Comparison of ENCODE assay signal across 15 cellular contexts in the genomic region with DNA sequence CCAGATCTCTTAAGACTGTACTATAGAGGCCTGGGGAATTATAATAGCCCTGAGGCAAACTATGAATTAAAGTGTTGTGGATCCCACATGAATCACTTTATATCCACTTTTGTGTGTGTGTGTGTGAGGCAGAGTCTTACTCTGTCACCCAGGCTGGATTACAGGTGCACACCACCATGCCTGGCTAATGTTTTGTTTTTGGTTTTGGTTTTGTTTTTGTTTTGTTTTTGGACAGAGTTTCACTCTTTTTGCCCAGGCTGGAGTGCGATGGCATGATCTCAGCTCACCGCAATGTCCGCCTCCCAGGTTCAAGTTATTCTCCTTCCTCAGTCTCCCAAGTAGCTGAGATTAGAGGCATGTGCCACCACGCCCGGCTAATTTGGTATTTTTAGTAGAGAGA. TPM values are rescaled to one million over a fixed set of nuclear protein-coding genes. Genes with fewer than 3 reads are reported as not detected.
DNase-seq lines count a peak whose midpoint lies in the region; ATAC-seq, FAIRE-seq and TF ChIP-seq lines count a peak whose summit lies in the region.
"Had no signal": no experiment of that assay in that cellular context is flagged by ENCODE, and none has a peak within 500 bp of the region (broad histone marks: within the 10 kb centered on the region; RNA-seq: fewer than 3 reads in every experiment).

No MANE protein-coding gene starts in this region.

- TF ChIP-seq RAD21 in GM12878 (IDR thresholded peaks at IDR 0.05; ENCODE audit: insufficient read depth, low read depth, low read length): no peak

- peaks cover 53% of the 10 kb centered on the region for H3K36me3 Mint-ChIP-seq in activated naive CD4-positive, alpha-beta T cell treated with anti-CD3 and anti-CD28 coated beads, Interleukin-2, amount 10 ng/mL, durations not matched to agents 7 days and 5 days
- peaks cover 37 to 42% of the 10 kb centered on the region in 2 donors for H3K36me3 Mint-ChIP-seq in activated naive CD4-positive, alpha-beta T cell treated with anti-CD3 and anti-CD28 coated beads, Interleukin-2, amount 50 U/mL, for 72 hours
- H3K36me3 Mint-ChIP-seq in stimulated activated effector memory CD8-positive, alpha-beta T cell treated with anti-CD3 and anti-CD28 coated beads, Interleukin-12 subunit alpha, Interleukin-12 subunit beta, amount 100 ng/mL, for 72 hours: peaks cover 78% of the 10 kb centered on the region

- H3K4me1 ChIP-seq in OCI-LY7 (ENCODE audit: insufficient read depth, low read length, poor library complexity, severe bottlenecking): peaks cover 22% of the 10 kb centered on the region
- peaks cover 11% of the 10 kb centered on the region for H3K4me1 ChIP-seq in GM12878 (ENCODE audit: control insufficient read depth, insufficient read depth, low read length)

- in situ Hi-C loops in GM12878 (cut with MboI): no loop called here
- in situ Hi-C loops in KBM-7 (cut with MboI; ENCODE audit: low pct_unique_long_range_greater_than_20kb, low sequenced_read_pairs): no loop called here

- H3K4me1 Mint-ChIP-seq in activated naive CD4-positive, alpha-beta T cell treated with anti-CD3 and anti-CD28 coated beads, Interleukin-2, amount 10 ng/mL, durations not matched to agents 7 days and 5 days: peaks cover 70% of the 10 kb centered on the region
- H3K4me1 Mint-ChIP-seq in stimulated activated effector memory CD8-positive, alpha-beta T cell treated with anti-CD3 and anti-CD28 coated beads, Interleukin-12 subunit alpha, Interleukin-12 subunit beta, amount 100 ng/mL, for 72 hours: peaks cover 82% of the 10 kb centered on the region

- TF ChIP-seq CTCF in OCI-LY7 (conservative IDR thresholded peaks at IDR 0.05; ENCODE audit: low read length) (no peak), GM12878 (IDR thresholded peaks at IDR 0.05 in 2 of 3, conservative IDR thresholded peaks at IDR 0.05 in 1 of 3; ENCODE audit: control insufficient read depth in 2 of 3, extremely low read depth in 1 of 3, insufficient read depth in 1 of 3, low read depth in 3 of 3, low read length in 3 of 3) (no peak)

- RAD21 ChIA-PET in GM12878 (lab: Charles Lee; ENCODE audit: unreplicated experiment): no interaction called here

- H3K27me3 ChIP-seq in GM12878 (replicated peaks in 1 of 2; ENCODE audit: control insufficient read depth in 2 of 2, insufficient read depth in 2 of 2, low read length in 1 of 2): no peaks in the 10 kb centered on the region
- H3K27me3 ChIP-seq: right lobe of liver had no signal

- no peak for FAIRE-seq in GM12878 (lab: Jason Lieb, UNC)
- FAIRE-seq: endometrium, GM12891, keratinocyte had no signal

- H3K27ac ChIP-seq in OCI-LY7 (ENCODE audit: low read depth, low read length, poor library complexity, severe bottlenecking) (no peak overlapping the region), GM12878 (ENCODE audit: control insufficient read depth, insufficient read depth) (no peak overlapping the region)
- H3K27ac ChIP-seq: right lobe of liver had no signal

- peak overlapping the region; percentile 100 for H3K4me3 Mint-ChIP-seq in activated naive CD4-positive, alpha-beta T cell treated with anti-CD3 and anti-CD28 coated beads, Interleukin-2, amount 10 ng/mL, durations not matched to agents 7 days and 5 days
- H3K4me3 Mint-ChIP-seq in stimulated activated effector memory CD8-positive, alpha-beta T cell treated with anti-CD3 and anti-CD28 coated beads, Interleukin-12 subunit alpha, Interleukin-12 subunit beta, amount 100 ng/mL, for 72 hours: peak overlapping the region; percentile 100

- POLR2A ChIA-PET in OCI-LY7 (lab: Charles Lee) (interaction anchor here (0.6 kb wide), 1 partner anchor 65 kb away, joined by 6 read pairs; no protein-coding TSS in a partner anchor), GM12878 (lab: Charles Lee) (interaction anchor here (0.6 kb wide), 1 partner anchor 65 kb away, joined by 3 read pairs; no protein-coding TSS in a partner anchor)

- H2AFZ ChIP-seq in OCI-LY7 (ENCODE audit: low read length) (no peak overlapping the region), GM12878 (ENCODE audit: control insufficient read depth, low read depth, low read length) (no peak overlapping the region)

- no peaks in the 10 kb centered on the region for H3K36me3 ChIP-seq in OCI-LY7 (ENCODE audit: insufficient read depth, low read length)
- H3K36me3 ChIP-seq in GM12878 (ENCODE audit: control insufficient read depth in 2 of 2, insufficient read depth in 2 of 2, low read length in 1 of 2): peaks cover 0 to 5% of the 10 kb centered on the region in 2 experiments; a peak in 3 of 4 replicates
- H3K36me3 ChIP-seq: right lobe of liver had no signal

- H3K9me3 ChIP-seq in OCI-LY7 (ENCODE audit: low read length): no peaks in the 10 kb centered on the region
- no peaks in the 10 kb centered on the region for H3K9me3 ChIP-seq in GM12878 (replicated peaks; ENCODE audit: control insufficient read depth, insufficient read depth, low read length)
- H3K9me3 ChIP-seq: mucosa of descending colon, right lobe of liver had no signal

- CTCF ChIA-PET in activated naive CD4-positive, alpha-beta T cell treated with anti-CD3 and anti-CD28 coated beads, Interleukin-2, amount 10 ng/mL, durations not matched to agents 7 days and 5 days (lab: Charles Lee): no interaction called here
- CTCF ChIA-PET in OCI-LY7 (lab: Charles Lee; ENCODE audit: unreplicated experiment): no interaction called here
- CTCF ChIA-PET in GM12878 (lab: Yijun Ruan, JAX): interaction anchor here (1.6 kb wide), 1 partner anchor 23 kb away, joined by 3 read pairs; no protein-coding TSS in a partner anchor

- no peaks in the 10 kb centered on the region for H3K9me2 ChIP-seq in OCI-LY7 (ENCODE audit: insufficient read depth, low read length)

- 61% methylated on average over 5 of the region's 5 CpGs for WGBS in GM12878 (ENCODE audit: insufficient coverage, insufficient replicate concordance, low lambda C conversion rate, missing lambda C conversion rate)

- no peaks in the 10 kb centered on the region for H4K20me1 ChIP-seq in OCI-LY7 (ENCODE audit: insufficient read depth, low read length)
- H4K20me1 ChIP-seq in GM12878 (ENCODE audit: control insufficient read depth, insufficient read depth): peaks cover 6% of the 10 kb centered on the region

- H3K9ac ChIP-seq in GM12878 (ENCODE audit: control insufficient read depth, insufficient read depth, low read length): no peak overlapping the region

- no peak for TF ChIP-seq EP300 in GM12878 (IDR thresholded peaks at IDR 0.05; ENCODE audit: borderline replicate concordance in 1 of 2, control insufficient read depth in 1 of 2, low read depth in 2 of 2, low read length in 2 of 2)

- peak; percentile 32 for DNase-seq in activated naive CD4-positive, alpha-beta T cell treated with anti-CD3 and anti-CD28 coated beads, Interleukin-2, amount 10 ng/mL, durations not matched to agents 7 days and 5 days
- no peak for DNase-seq in activated naive CD4-positive, alpha-beta T cell treated with anti-CD3 and anti-CD28 coated beads, Interleukin-2, amount 50 U/mL, for 72 hours (ENCODE audit: low spot score in 2 of 2)
- DNase-seq in OCI-LY7 (ENCODE audit: low spot score): no peak
- DNase-seq in GM12878 (ENCODE audit: low read depth, low spot score): no peak
- DNase-seq in stimulated activated effector memory CD8-positive, alpha-beta T cell treated with anti-CD3 and anti-CD28 coated beads, Interleukin-12 subunit alpha, Interleukin-12 subunit beta, amount 100 ng/mL, for 72 hours (ENCODE audit: low spot score in 2 of 2): no peak
- DNase-seq in KBM-7: no peak
- DNase-seq in stimulated activated naive CD4-positive, alpha-beta T cell (lab: John Stamatoyannopoulos, UW): no peak
- DNase-seq in LoVo (ENCODE audit: low spot score): no peak
- DNase-seq: mucosa of descending colon, NCI-H226, right lobe of liver, substantia nigra had no signal

- H3K4me3 ChIP-seq in OCI-LY7 (ENCODE audit: low read depth, low read length, poor library complexity, severe bottlenecking) (no peak overlapping the region), GM12878 (no peak overlapping the region)
- H3K4me3 ChIP-seq: mucosa of descending colon, right lobe of liver had no signal

- H3K79me2 ChIP-seq in OCI-LY7 (ENCODE audit: insufficient read depth, low read depth, low read length) (peaks cover 4% of the 10 kb centered on the region; the same call in 1 of the 2 replicates), GM12878 (ENCODE audit: control insufficient read depth, insufficient read depth, low read length) (peaks cover 44% of the 10 kb centered on the region)

- no peaks in the 10 kb centered on the region for H3K27me3 Mint-ChIP-seq in activated naive CD4-positive, alpha-beta T cell treated with anti-CD3 and anti-CD28 coated beads, Interleukin-2, amount 10 ng/mL, durations not matched to agents 7 days and 5 days

- SMC1A ChIA-PET in GM12878 (lab: Charles Lee; ENCODE audit: uncharacterized antibody, unreplicated experiment): no interaction called here

- H3K27ac Mint-ChIP-seq in activated naive CD4-positive, alpha-beta T cell treated with anti-CD3 and anti-CD28 coated beads, Interleukin-2, amount 10 ng/mL, durations not matched to agents 7 days and 5 days: peak overlapping the region; percentile 61
- H3K27ac Mint-ChIP-seq in activated naive CD4-positive, alpha-beta T cell treated with anti-CD3 and anti-CD28 coated beads, Interleukin-2, amount 50 U/mL, for 72 hours: no peak overlapping the region
- peak overlapping the region; percentile 100 for H3K27ac Mint-ChIP-seq in stimulated activated effector memory CD8-positive, alpha-beta T cell treated with anti-CD3 and anti-CD28 coated beads, Interleukin-12 subunit alpha, Interleukin-12 subunit beta, amount 100 ng/mL, for 72 hours

- intact Hi-C loops in OCI-LY7 (cut with micrococcal nuclease; ENCODE audit: unreplicated experiment) (no loop called here), GM12878 (cut with micrococcal nuclease; ENCODE audit: unreplicated experiment) (no loop called here)

- no peak for ATAC-seq in activated naive CD4-positive, alpha-beta T cell treated with anti-CD3 and anti-CD28 coated beads, Interleukin-2, amount 50 U/mL, for 72 hours
- peak; percentile 4; the same call in 1 of the 3 replicates for ATAC-seq in GM12878
- ATAC-seq in stimulated activated effector memory CD8-positive, alpha-beta T cell treated with anti-CD3 and anti-CD28 coated beads, Interleukin-12 subunit alpha, Interleukin-12 subunit beta, amount 100 ng/mL, for 72 hours: no peak
- ATAC-seq: mucosa of descending colon, right lobe of liver had no signal

- no peaks in the 10 kb centered on the region for H3K9me3 Mint-ChIP-seq in activated naive CD4-positive, alpha-beta T cell treated with anti-CD3 and anti-CD28 coated beads, Interleukin-2, amount 10 ng/mL, durations not matched to agents 7 days and 5 days
- H3K9me3 Mint-ChIP-seq in activated naive CD4-positive, alpha-beta T cell treated with anti-CD3 and anti-CD28 coated beads, Interleukin-2, amount 50 U/mL, for 72 hours: peaks cover 0 to 7% of the 10 kb centered on the region in 2 donors
- no peaks in the 10 kb centered on the region for H3K9me3 Mint-ChIP-seq in stimulated activated effector memory CD8-positive, alpha-beta T cell treated with anti-CD3 and anti-CD28 coated beads, Interleukin-12 subunit alpha, Interleukin-12 subunit beta, amount 100 ng/mL, for 72 hours

- BruUV-seq in OCI-LY7 (replicated peaks; lab: Mats Ljungman, UMichigan) (no TSS peak), GM12878 (replicated peaks; lab: Mats Ljungman, UMichigan) (no TSS peak)

- H3K4me2 ChIP-seq in OCI-LY7 (ENCODE audit: low read length) (0 out of 2 replicates have a peak overlapping the region, but pooled peaks have one; percentile 91), GM12878 (ENCODE audit: control insufficient read depth, insufficient read depth) (peak overlapping the region; percentile 98)

- TF ChIP-seq POLR2A in GM12878 (IDR thresholded peaks at IDR 0.05; ENCODE audit: low read depth, low read length): no peak

RNA-seq across cellular contexts. Expression of a gene that starts 32.2 kb away (rescaled TPM):
- total RNA-seq in activated naive CD4-positive, alpha-beta T cell treated with anti-CD3 and anti-CD28 coated beads, Interleukin-2, amount 50 U/mL, for 72 hours: 10 to 100 TPM; 20.3 to 35.2 TPM
- total RNA-seq in OCI-LY7 (2014; rRNA removed; shearing (Covaris generic)): 24.2 and 26.3 TPM in 2 replicates
- total RNA-seq in OCI-LY7 (2022): 32.4 and 33.9 TPM in 2 replicates
- total RNA-seq in GM12878 (2013; cell fraction: nucleolus; rRNA removed): 21.0 and 25.4 TPM in 2 replicates
- 21.6 and 21.9 TPM in 2 replicates for total RNA-seq in GM12878 (2014; rRNA removed)
- 17.6 TPM in 2 replicates for total RNA-seq in GM12878 (2014; rRNA removed; fragmentation: Illumina TruSeq; extraction: Trizol)
- total RNA-seq in GM12878 (2021): 15.6 and 18.0 TPM in 2 replicates
- polyA plus RNA-seq in GM12878 (2011; ENCODE audit: low read depth): 7.4 TPM
- polyA plus RNA-seq in GM12878 (2011; rRNA removed): 26.6 and 37.1 TPM in 2 replicates
- 37.5 and 41.0 TPM in 2 replicates for polyA plus RNA-seq in GM12878 (2011; cell fraction: cytosol; rRNA removed)
- 44.5 and 47.1 TPM in 2 replicates for polyA plus RNA-seq in GM12878 (2011; cell fraction: nucleus; rRNA removed)
- polyA plus RNA-seq in GM12878 (2012): 9.0 and 13.7 TPM in 2 replicates
- 25.2 and 29.8 TPM in 2 replicates for polyA plus RNA-seq in GM12878 (2014; fragmentation: Illumina TruSeq; extraction: Trizol)
- 10 to 100 TPM in 1 of 2 experiments, 1 to 10 TPM in 1; 9.0 to 11.3 TPM for polyA plus RNA-seq in GM12878 (2014; fragmentation: Nextera tagmentation; extraction: Ambion mirVana)
- 23.7 and 25.5 TPM in 2 replicates for polyA plus RNA-seq in GM12878 (2014; rRNA removed)
- 10 to 100 TPM; 12.1 to 12.6 TPM for polyA plus RNA-seq in GM12878 (2016; fragmentation: Nextera tagmentation; extraction: Ambion mirVana)
- 45.5 and 57.2 TPM in 2 replicates for polyA minus RNA-seq in GM12878 (2011; rRNA and poly(A)+ RNA removed)
- polyA minus RNA-seq in GM12878 (2011; cell fraction: cytosol; rRNA and poly(A)+ RNA removed): 13.1 and 14.6 TPM in 2 replicates
- 9.9 and 19.3 TPM in 2 replicates for polyA minus RNA-seq in GM12878 (2011; cell fraction: nucleus; rRNA and poly(A)+ RNA removed)

Comparison
In these comparisons a context has a peak if more than half of its experiments do, and no peak if none do; other contexts are left out.
1. H3K27ac Mint-ChIP-seq: peak in activated naive CD4-positive, alpha-beta T cell treated with anti-CD3 and anti-CD28 coated beads, Interleukin-2, amount 10 ng/mL, durations not matched to agents 7 days and 5 days (single experiment) and stimulated activated effector memory CD8-positive, alpha-beta T cell treated with anti-CD3 and anti-CD28 coated beads, Interleukin-12 subunit alpha, Interleukin-12 subunit beta, amount 100 ng/mL, for 72 hours (single experiment); none in activated naive CD4-positive, alpha-beta T cell treated with anti-CD3 and anti-CD28 coated beads, Interleukin-2, amount 50 U/mL, for 72 hours (0 of 2).